In the genomic region with DNA sequence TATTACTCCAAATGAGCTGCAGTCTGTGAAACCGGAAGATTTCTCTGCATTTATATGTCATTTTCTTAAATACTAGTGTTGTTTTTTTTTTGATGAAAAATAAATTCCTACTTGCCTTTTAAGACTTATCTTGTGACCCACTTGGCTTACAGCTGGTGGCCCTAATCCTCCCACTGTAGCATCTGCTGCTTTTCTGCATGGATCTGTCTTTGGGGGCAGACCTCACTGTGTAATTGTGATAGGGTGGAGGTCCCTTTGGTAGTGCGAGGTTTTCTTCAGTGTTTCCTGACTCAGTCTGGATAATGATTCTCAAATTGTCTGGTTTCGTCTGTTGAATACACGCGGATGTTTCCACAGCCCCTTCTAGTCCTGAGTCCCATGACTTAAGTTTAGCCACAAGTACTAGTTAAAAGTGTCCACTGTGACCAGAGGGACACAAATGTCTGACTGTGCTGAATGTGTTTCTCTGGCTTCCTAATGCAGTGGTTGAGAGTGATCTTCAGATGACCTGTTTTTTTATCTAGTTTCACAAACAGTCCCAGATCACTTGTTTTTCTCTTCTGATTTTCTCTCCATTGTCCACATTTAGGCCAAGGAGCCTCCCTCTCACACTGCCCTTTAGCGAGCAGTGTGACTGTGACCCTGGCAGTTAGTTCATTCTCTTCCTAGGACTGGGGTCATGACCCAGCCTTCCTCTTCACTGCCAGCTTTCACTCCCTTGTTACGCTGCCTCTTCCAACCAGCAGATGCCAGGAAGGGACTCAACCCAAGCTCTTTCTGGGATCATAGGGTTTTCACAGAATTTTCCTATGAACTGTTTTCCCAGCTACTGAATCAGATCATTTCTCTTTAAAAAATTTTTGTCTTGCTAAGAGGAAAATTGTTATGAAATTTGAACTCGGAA, we compare ENCODE assay signal across 12 cellular contexts.
DNase-seq lines count a peak whose midpoint lies in the region; TF ChIP-seq lines count a peak whose summit lies in the region.
"Had no signal": no experiment of that assay in that cellular context is flagged by ENCODE, and none has a peak within 500 bp of the region (broad histone marks: within the 10 kb centered on the region; RNA-seq: fewer than 3 reads in every experiment).

No MANE protein-coding gene starts in this region.

- peak overlapping the region; percentile 68 for H3K56ac ChIP-seq in mesendoderm (ENCODE audit: low read length)

- peaks cover 3% of the 10 kb centered on the region for H3K79me2 ChIP-seq in mesendoderm (ENCODE audit: control insufficient read depth, insufficient read depth, low read length)

- no peak overlapping the region for H2BK5ac ChIP-seq in mesendoderm (ENCODE audit: low read length)

- H3K4me3 ChIP-seq in coronary artery: peak overlapping the region; percentile 14
- H3K4me3 ChIP-seq in mesendoderm (ENCODE audit: low read length): no peak overlapping the region
- H3K4me3 ChIP-seq in suprapubic skin: no peak overlapping the region

- WGBS in mesendoderm (ENCODE audit: extremely low coverage, insufficient coverage, low lambda C conversion rate): no CpG with 5 or more reads among the region's 8 CpGs
- WGBS in suprapubic skin: 65% methylated on average over 8 of the region's 8 CpGs

- no peak overlapping the region for H3K9ac ChIP-seq in mesendoderm (ENCODE audit: low read length)

- no peak overlapping the region for H3K4me2 ChIP-seq in mesendoderm (ENCODE audit: low read length)

- no peak for TF ChIP-seq CTCF in coronary artery (IDR thresholded peaks at IDR 0.05)
- TF ChIP-seq CTCF in suprapubic skin (IDR thresholded peaks at IDR 0.05): no peak

- H3K27me3 ChIP-seq in mesendoderm (ENCODE audit: insufficient read depth, low read length, poor library complexity) (no peaks in the 10 kb centered on the region), suprapubic skin (no peaks in the 10 kb centered on the region)

- H3K27ac ChIP-seq in coronary artery (peak overlapping the region; percentile 27 to 35), mesendoderm (ENCODE audit: low read depth, low read length) (no peak overlapping the region), suprapubic skin (peak overlapping the region; percentile 57)
- H3K27ac ChIP-seq: RWPE1 had no signal

- H3K36me3 ChIP-seq in mesendoderm (ENCODE audit: control insufficient read depth, insufficient read depth, low read length) (no peaks in the 10 kb centered on the region), suprapubic skin (no peaks in the 10 kb centered on the region)

- no peak overlapping the region for H3K4ac ChIP-seq in mesendoderm (ENCODE audit: low read depth, low read length)

- H2BK15ac ChIP-seq in mesendoderm (replicated peaks; ENCODE audit: low read depth): no peak overlapping the region

- no peak for TF ChIP-seq EP300 in suprapubic skin (IDR thresholded peaks at IDR 0.05)

- H4K8ac ChIP-seq in mesendoderm (ENCODE audit: low read depth, low read length): no peak overlapping the region

- DNase-seq in NCI-H524 (lab: John Stamatoyannopoulos, UW) (peak; percentile 72 to 81), coronary artery (ENCODE audit: low spot score) (no peak), mesendoderm (no peak), suprapubic skin (ENCODE audit: low spot score in 2 of 2) (no peak), medulla oblongata (ENCODE audit: extremely low spot score) (no peak), iPS-NIHi11 (ENCODE audit: low spot score) (no peak), putamen (ENCODE audit: low spot score) (no peak)
- DNase-seq: activated CD4-positive, alpha-beta T cell treated with anti-CD3 and anti-CD28 coated beads, Interleukin-2, amount 50 U/mL, for 1 hour; EL; Karpas-422; stimulated activated CD4-positive, alpha-beta T cell treated with anti-CD3 and anti-CD28 coated beads, Interleukin-4, amount 100 ng/mL, for 1 hour had no signal

- H3K23ac ChIP-seq in mesendoderm (ENCODE audit: low read length): peak overlapping the region; percentile 19

- no peak overlapping the region for H2BK120ac ChIP-seq in mesendoderm (ENCODE audit: low read depth, low read length)

- no peak overlapping the region for H2AK5ac ChIP-seq in mesendoderm (ENCODE audit: low read length)

- H3K18ac ChIP-seq in mesendoderm (ENCODE audit: low read length): no peak overlapping the region

- TF ChIP-seq POLR2A in suprapubic skin (IDR thresholded peaks at IDR 0.05): no peak

- H3K4me1 ChIP-seq in mesendoderm (ENCODE audit: control insufficient read depth, low read depth, low read length) (peaks cover 15% of the 10 kb centered on the region), suprapubic skin (peaks cover 26% of the 10 kb centered on the region)

- H4K5ac ChIP-seq in mesendoderm (ENCODE audit: low read length): no peak overlapping the region

- H3K79me1 ChIP-seq in mesendoderm (ENCODE audit: low read length): peaks cover 6% of the 10 kb centered on the region

- no peaks in the 10 kb centered on the region for H3K9me3 ChIP-seq in suprapubic skin

Comparison
In these comparisons a context has a peak if more than half of its experiments do, and no peak if none do; other contexts are left out.
1. DNase-seq: peak in NCI-H524 (2 of 2); none in coronary artery (single experiment), mesendoderm (single experiment), suprapubic skin (0 of 2), medulla oblongata (single experiment), iPS-NIHi11 (single experiment) and putamen (single experiment).